In the genomic region with DNA sequence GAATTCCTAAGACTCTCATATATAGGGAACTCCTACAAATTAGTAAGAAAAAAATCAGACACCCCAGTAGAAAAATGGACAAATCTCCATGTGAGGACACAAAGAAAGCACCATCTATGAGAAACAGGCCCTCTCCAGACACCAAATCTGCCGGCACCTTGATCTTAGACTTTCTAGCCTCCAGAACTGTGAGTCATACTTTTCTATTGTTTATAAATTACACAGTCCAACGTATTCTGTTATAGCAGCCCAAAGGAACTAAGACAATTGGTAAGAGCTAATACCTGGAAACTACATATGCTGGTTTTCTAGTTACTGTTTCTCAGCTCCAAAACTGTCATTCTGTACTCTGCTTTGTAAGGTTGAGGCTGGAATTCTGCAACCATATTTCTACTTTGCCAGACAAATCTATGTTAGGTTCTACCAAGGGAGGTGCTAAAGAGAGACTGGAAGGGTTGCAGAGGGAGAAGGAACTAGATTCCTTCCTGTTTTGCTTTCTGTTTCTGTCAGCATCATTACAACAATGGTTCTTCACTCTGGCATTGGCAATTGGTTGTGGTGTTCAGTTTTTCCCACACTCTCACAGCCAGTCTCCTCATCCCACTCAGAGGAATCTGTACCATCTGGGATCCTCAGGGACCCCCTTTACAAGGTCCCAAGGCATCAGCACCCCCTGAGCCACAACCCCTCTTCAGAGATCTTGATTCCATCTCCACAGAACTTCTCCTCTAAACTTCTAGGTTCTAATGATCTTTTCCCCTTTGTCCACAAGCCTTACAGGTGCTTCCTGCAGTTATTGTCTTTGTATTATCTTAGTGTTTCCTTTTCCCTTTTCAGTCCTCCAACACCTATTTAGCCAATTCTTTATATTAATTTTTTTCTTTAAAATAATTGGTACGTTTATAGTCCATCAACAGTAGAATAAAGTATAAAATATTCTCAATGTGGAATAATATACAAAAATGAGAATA, we compare ENCODE assay signal across 8 cellular contexts. TPM values are rescaled to one million over a fixed set of nuclear protein-coding genes. Genes with fewer than 3 reads are reported as not detected.
DNase-seq lines count a peak whose midpoint lies in the region; ATAC-seq and TF ChIP-seq lines count a peak whose summit lies in the region.

No MANE protein-coding gene starts in this region.

- H4K20me1 ChIP-seq in Karpas-422 (ENCODE audit: insufficient read depth, low read depth, low read length), result no peaks in the 10 kb centered on the region

- no peak overlapping the region for H3K4me3 Mint-ChIP-seq in activated CD8-positive, alpha-beta T cell treated with anti-CD3 and anti-CD28 coated beads, Interleukin-2, amount 10 ng/mL, durations not matched to agents 7 days and 5 days
- H3K4me3 Mint-ChIP-seq in naive B cell (peak overlapping the region in 3 of 8 donors; percentile 50 to 77 (median 55)), glutamatergic neuron (ENCODE audit: unreplicated experiment) (no peak overlapping the region)
- no peak overlapping the region for H3K4me3 Mint-ChIP-seq in stimulated activated memory B cell treated with anti-CD40 and anti-IgM and Interleukin-4, amounts not matched to agents 10 μg/mL and 1 μg/mL and 100 μg/mL, for 72 hours

- no peaks in the 10 kb centered on the region for H3K27me3 ChIP-seq in Karpas-422 (ENCODE audit: low read length)

- no peak overlapping the region for H3K4me2 ChIP-seq in Karpas-422 (ENCODE audit: low read depth, low read length, poor library complexity, severe bottlenecking)

- CTCF ChIA-PET in activated CD8-positive, alpha-beta T cell treated with anti-CD3 and anti-CD28 coated beads, Interleukin-2, amount 10 ng/mL, durations not matched to agents 7 days and 5 days (lab: Charles Lee), result interaction anchor here (1.3 to 1.7 kb wide), 3 partner anchors 9 to 19 kb away, joined by 3 to 10 read pairs (median 3); no protein-coding TSS in a partner anchor

- no peaks in the 10 kb centered on the region for H3K36me3 ChIP-seq in Karpas-422 (ENCODE audit: insufficient read depth, low read length)

- no peak overlapping the region for H3K9ac ChIP-seq in Karpas-422 (ENCODE audit: low read length)

- ATAC-seq in GM19023 (IDR thresholded peaks at IDR 0.05; ENCODE audit: unreplicated experiment), result peak; percentile 65
- ATAC-seq in HG03139 (IDR thresholded peaks at IDR 0.05; ENCODE audit: unreplicated experiment), result peak; percentile 57
- ATAC-seq in activated CD8-positive, alpha-beta T cell treated with anti-CD3 and anti-CD28 coated beads, Interleukin-2, amount 10 ng/mL, durations not matched to agents 7 days and 5 days, result peak; percentile 61
- peak; percentile 40 to 47 for ATAC-seq in naive B cell (ENCODE audit: low read depth in 2 of 2)
- no peak for ATAC-seq in stimulated activated memory B cell treated with anti-CD40 and anti-IgM and Interleukin-4, amounts not matched to agents 10 μg/mL and 1 μg/mL and 100 μg/mL, for 72 hours

- H3K79me2 ChIP-seq in Karpas-422 (ENCODE audit: low read length), result no peaks in the 10 kb centered on the region

- H3K4me3 ChIP-seq in Karpas-422 (ENCODE audit: low read length), result no peak overlapping the region

- no peak overlapping the region for H3K27ac ChIP-seq in Karpas-422 (ENCODE audit: low read length)

- POLR2A ChIA-PET in activated CD8-positive, alpha-beta T cell treated with anti-CD3 and anti-CD28 coated beads, Interleukin-2, amount 10 ng/mL, durations not matched to agents 7 days and 5 days (lab: Charles Lee), result no interaction called here

- H3K36me3 Mint-ChIP-seq in activated CD8-positive, alpha-beta T cell treated with anti-CD3 and anti-CD28 coated beads, Interleukin-2, amount 10 ng/mL, durations not matched to agents 7 days and 5 days (ENCODE audit: low read depth), result no peaks in the 10 kb centered on the region
- H3K36me3 Mint-ChIP-seq in naive B cell, result no peaks in the 10 kb centered on the region
- H3K36me3 Mint-ChIP-seq in stimulated activated memory B cell treated with anti-CD40 and anti-IgM and Interleukin-4, amounts not matched to agents 10 μg/mL and 1 μg/mL and 100 μg/mL, for 72 hours, result no peaks in the 10 kb centered on the region
- no peaks in the 10 kb centered on the region for H3K36me3 Mint-ChIP-seq in glutamatergic neuron (ENCODE audit: unreplicated experiment)

- no peak overlapping the region for H3K27ac Mint-ChIP-seq in activated CD8-positive, alpha-beta T cell treated with anti-CD3 and anti-CD28 coated beads, Interleukin-2, amount 10 ng/mL, durations not matched to agents 7 days and 5 days
- peak overlapping the region in 2 of 6 donors; percentile 7 to 83 for H3K27ac Mint-ChIP-seq in naive B cell
- no peak overlapping the region for H3K27ac Mint-ChIP-seq in stimulated activated memory B cell treated with anti-CD40 and anti-IgM and Interleukin-4, amounts not matched to agents 10 μg/mL and 1 μg/mL and 100 μg/mL, for 72 hours
- no peak overlapping the region for H3K27ac Mint-ChIP-seq in glutamatergic neuron (ENCODE audit: unreplicated experiment)

- no peak overlapping the region for H2AFZ ChIP-seq in Karpas-422 (ENCODE audit: low read length)

- no peak for TF ChIP-seq CTCF in glutamatergic neuron (IDR thresholded peaks at IDR 0.05; ENCODE audit: partially characterized antibody, unreplicated experiment)

- H3K4me1 Mint-ChIP-seq in activated CD8-positive, alpha-beta T cell treated with anti-CD3 and anti-CD28 coated beads, Interleukin-2, amount 10 ng/mL, durations not matched to agents 7 days and 5 days (ENCODE audit: low read depth), result peaks cover 9% of the 10 kb centered on the region
- H3K4me1 Mint-ChIP-seq in naive B cell (peaks cover 5 to 7% (median 5%) of the 10 kb centered on the region in 3 donors), glutamatergic neuron (ENCODE audit: low read depth, unreplicated experiment) (peaks cover 13% of the 10 kb centered on the region)
- H3K4me1 Mint-ChIP-seq in stimulated activated memory B cell treated with anti-CD40 and anti-IgM and Interleukin-4, amounts not matched to agents 10 μg/mL and 1 μg/mL and 100 μg/mL, for 72 hours, result peaks cover 6% of the 10 kb centered on the region

- DNase-seq in activated CD8-positive, alpha-beta T cell treated with anti-CD3 and anti-CD28 coated beads, Interleukin-2, amount 10 ng/mL, durations not matched to agents 7 days and 5 days, result no peak
- DNase-seq in naive B cell (no peak), Karpas-422 (no peak), AG20443 (ENCODE audit: low spot score) (no peak), glutamatergic neuron (no peak)

- no peaks in the 10 kb centered on the region for H3K9me2 ChIP-seq in Karpas-422 (replicated peaks; ENCODE audit: insufficient read depth, low read length)

- no peaks in the 10 kb centered on the region for H3K9me3 Mint-ChIP-seq in activated CD8-positive, alpha-beta T cell treated with anti-CD3 and anti-CD28 coated beads, Interleukin-2, amount 10 ng/mL, durations not matched to agents 7 days and 5 days (ENCODE audit: insufficient read depth)
- H3K9me3 Mint-ChIP-seq in naive B cell, result no peaks in the 10 kb centered on the region
- H3K9me3 Mint-ChIP-seq in stimulated activated memory B cell treated with anti-CD40 and anti-IgM and Interleukin-4, amounts not matched to agents 10 μg/mL and 1 μg/mL and 100 μg/mL, for 72 hours, result no peaks in the 10 kb centered on the region
- no peaks in the 10 kb centered on the region for H3K9me3 Mint-ChIP-seq in glutamatergic neuron (ENCODE audit: unreplicated experiment)

- no peaks in the 10 kb centered on the region for H3K9me3 ChIP-seq in Karpas-422 (ENCODE audit: low read length)

- H3K27me3 Mint-ChIP-seq in activated CD8-positive, alpha-beta T cell treated with anti-CD3 and anti-CD28 coated beads, Interleukin-2, amount 10 ng/mL, durations not matched to agents 7 days and 5 days (ENCODE audit: low read depth), result no peaks in the 10 kb centered on the region
- H3K27me3 Mint-ChIP-seq in naive B cell (no peaks in the 10 kb centered on the region), glutamatergic neuron (ENCODE audit: unreplicated experiment) (peaks cover 3% of the 10 kb centered on the region)
- H3K27me3 Mint-ChIP-seq in stimulated activated memory B cell treated with anti-CD40 and anti-IgM and Interleukin-4, amounts not matched to agents 10 μg/mL and 1 μg/mL and 100 μg/mL, for 72 hours, result no peaks in the 10 kb centered on the region

- H3K4me1 ChIP-seq in Karpas-422 (ENCODE audit: low read length), result no peaks in the 10 kb centered on the region

RNA-seq across cellular contexts. Expression of a gene that starts 35.5 kb away (rescaled TPM):
- 1 to 10 TPM; 1.2 to 1.3 TPM for total RNA-seq in activated CD8-positive, alpha-beta T cell treated with anti-CD3 and anti-CD28 coated beads, Interleukin-2, amount 10 ng/mL, durations not matched to agents 7 days and 5 days
- 1 to 10 TPM; 1.0 to 1.7 (median 1.4) TPM for polyA plus RNA-seq in naive B cell (ENCODE audit: low read depth in 6 of 6)
- 0.14 and 0.60 TPM in 2 replicates for total RNA-seq in Karpas-422 (2014; rRNA removed; shearing (Covaris generic); ENCODE audit: low replicate concordance)
- 1.2 TPM for total RNA-seq in glutamatergic neuron (ENCODE audit: unreplicated experiment)
